ENCODE assay signal across 12 cellular contexts in the genomic region with DNA sequence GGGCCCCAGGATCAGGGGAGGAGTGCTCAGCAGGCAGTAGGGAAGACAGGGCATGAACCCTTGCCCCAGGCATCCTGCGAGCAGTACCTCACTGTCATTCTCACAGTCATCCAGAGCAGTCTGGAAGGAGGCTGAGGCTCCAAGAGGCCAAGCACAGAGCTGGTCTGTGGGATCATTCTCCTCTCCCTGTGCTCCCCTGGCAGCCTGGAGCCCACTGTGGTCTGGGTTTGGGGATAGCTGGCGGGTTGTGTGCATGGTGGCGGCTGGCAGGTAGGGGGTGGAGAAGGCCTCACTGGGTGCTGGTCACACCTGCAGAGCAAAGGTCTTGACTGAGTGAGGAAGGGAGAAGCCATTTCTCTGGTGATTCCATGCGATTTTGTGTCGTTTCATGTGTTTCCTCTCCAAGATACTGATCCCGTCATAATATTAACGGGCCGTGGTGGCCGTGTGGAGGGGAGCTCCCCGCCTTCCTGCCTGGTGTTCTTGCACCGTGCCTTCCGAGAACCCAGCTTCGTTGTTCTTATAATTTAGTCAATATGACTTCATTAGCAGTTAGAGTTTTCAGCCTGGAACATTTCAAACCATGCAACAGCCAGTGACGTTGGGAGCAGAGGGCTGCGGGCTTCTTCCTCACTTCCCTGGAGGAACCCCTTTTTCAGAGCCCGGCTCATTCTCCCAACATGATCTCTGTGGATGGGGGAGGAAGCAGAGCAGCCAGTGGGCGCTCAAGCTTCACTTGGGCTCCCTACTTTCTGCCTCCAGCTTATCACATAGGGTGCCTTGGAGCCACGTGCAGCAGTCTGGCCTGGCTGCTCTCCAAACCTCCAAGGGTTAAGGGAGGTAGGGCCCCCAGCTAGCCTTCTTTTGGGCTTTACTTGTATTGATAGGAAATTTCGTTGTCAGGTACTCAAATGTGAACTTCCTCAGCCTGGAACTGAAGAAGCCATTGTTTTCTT. TPM values are rescaled to one million over a fixed set of nuclear protein-coding genes. Genes with fewer than 3 reads are reported as not detected.
A peak's percentile ranks its signal among the peaks of the same experiment; 100 is the strongest.
DNase-seq lines count a peak whose midpoint lies in the region; ATAC-seq, FAIRE-seq and TF ChIP-seq lines count a peak whose summit lies in the region.
"Had no signal": no experiment of that assay in that cellular context is flagged by ENCODE, and none has a peak within 500 bp of the region (broad histone marks: within the 10 kb centered on the region; RNA-seq: fewer than 3 reads in every experiment).

No MANE protein-coding gene starts in this region.

- H3K27ac ChIP-seq in CD4-positive, CD25-positive, alpha-beta regulatory T cell (ENCODE audit: insufficient read depth, low read length, poor library complexity, severe bottlenecking), result no peak overlapping the region
- H3K27ac ChIP-seq in H9 (ENCODE audit: insufficient read length, low read depth, low read length) (no peak overlapping the region), K562 (ENCODE audit: extremely low read depth, low read depth, low read length) (no peak overlapping the region)
- H3K27ac ChIP-seq: sigmoid colon had no signal

- DNase-seq in CD4-positive, CD25-positive, alpha-beta regulatory T cell, result no peak
- DNase-seq in H9, result no peak
- peak; percentile 20 to 64 (median 34) for DNase-seq in K562 (ENCODE audit: extremely low read depth in 1 of 4, low spot score in 3 of 4)
- DNase-seq in natural killer cell treated with Interleukin-12 subunit alpha and Interleukin-12 subunit beta and Interleukin-15 and Interleukin-18, amount 100 ng/mL, for 72 hours (ENCODE audit: low spot score), result no peak
- DNase-seq in ACHN, result no peak
- DNase-seq: Calu3, esophagus squamous epithelium, OCI-M1, sigmoid colon had no signal

- BruUV-seq in K562 (replicated peaks; lab: Mats Ljungman, UMichigan), result no TSS peak

- H3K4me1 Mint-ChIP-seq in CD4-positive, CD25-positive, alpha-beta regulatory T cell, result peaks cover 0 to 29% (median 9%) of the 10 kb centered on the region in 4 donors
- peaks cover 15 to 17% of the 10 kb centered on the region in 2 experiments for H3K4me1 Mint-ChIP-seq in H9
- H3K4me1 Mint-ChIP-seq in natural killer cell treated with Interleukin-12 subunit alpha and Interleukin-12 subunit beta and Interleukin-15 and Interleukin-18, amount 100 ng/mL, for 72 hours (ENCODE audit: low read depth in 2 of 2), result peaks cover 67 to 73% of the 10 kb centered on the region in 2 donors

- WGBS in H9 (ENCODE audit: extremely low coverage, insufficient read length, low lambda C conversion rate), result no CpG with 5 or more reads among the region's 19 CpGs
- 40% methylated on average over 17 of the region's 19 CpGs for WGBS in K562 (ENCODE audit: insufficient coverage, low coverage, missing lambda C conversion rate)

- peak; percentile 82 for FAIRE-seq in K562 (lab: Jason Lieb, UNC)

- no peaks in the 10 kb centered on the region for H3K27me3 ChIP-seq in CD4-positive, CD25-positive, alpha-beta regulatory T cell (ENCODE audit: control insufficient read depth, insufficient read depth, low read length)
- H3K27me3 ChIP-seq in H9 (ENCODE audit: insufficient read depth, low read length) (no peaks in the 10 kb centered on the region), K562 (ENCODE audit: control insufficient read depth in 2 of 2, insufficient read depth in 2 of 2, low read length in 2 of 2) (no peaks in the 10 kb centered on the region)
- H3K27me3 ChIP-seq: esophagus squamous epithelium, sigmoid colon had no signal

- H3K4me3 Mint-ChIP-seq in CD4-positive, CD25-positive, alpha-beta regulatory T cell, result no peak overlapping the region
- H3K4me3 Mint-ChIP-seq in H9, result no peak overlapping the region; a peak in 1 of 5 replicates
- peak overlapping the region; percentile 40 for H3K4me3 Mint-ChIP-seq in natural killer cell treated with Interleukin-12 subunit alpha and Interleukin-12 subunit beta and Interleukin-15 and Interleukin-18, amount 100 ng/mL, for 72 hours
- H3K4me3 Mint-ChIP-seq: T-helper 1 cell treated with Interleukin-12 subunit alpha and Interleukin-12 subunit beta and Interleukin-4 antibody, amounts not matched to agents 30 μg/mL and 1 μg/mL, for 36 hours had no signal

- no peaks in the 10 kb centered on the region for H3K9me3 Mint-ChIP-seq in CD4-positive, CD25-positive, alpha-beta regulatory T cell
- H3K9me3 Mint-ChIP-seq in H9, result no peaks in the 10 kb centered on the region
- H3K9me3 Mint-ChIP-seq in natural killer cell treated with Interleukin-12 subunit alpha and Interleukin-12 subunit beta and Interleukin-15 and Interleukin-18, amount 100 ng/mL, for 72 hours, result no peaks in the 10 kb centered on the region
- H3K9me3 Mint-ChIP-seq: T-helper 1 cell treated with Interleukin-12 subunit alpha and Interleukin-12 subunit beta and Interleukin-4 antibody, amounts not matched to agents 30 μg/mL and 1 μg/mL, for 36 hours had no signal

- intact Hi-C loops in K562 (cut with micrococcal nuclease), result no loop called here

- H2AK5ac ChIP-seq in H9 (ENCODE audit: insufficient read length, low read length), result no peak overlapping the region

- in situ Hi-C loops in K562 (cut with MboI), result no loop called here
- in situ Hi-C loops in ACHN (cut with HindIII; ENCODE audit: low pct_ligation_motif_present, low pct_unique_long_range_greater_than_20kb, low sequenced_read_pairs), result loop anchor here (25.0 kb wide), 1 partner anchor 106 kb away; no protein-coding TSS in a partner anchor

- TF ChIP-seq CTCF in H9 (conservative IDR thresholded peaks at IDR 0.05) (no peak), K562 (IDR thresholded peaks at IDR 0.05 in 2 of 3, conservative IDR thresholded peaks at IDR 0.05 in 1 of 3; ENCODE audit: insufficient read depth in 2 of 3, low read depth in 1 of 3, low read length in 3 of 3) (peak in 1 of 3 experiments; percentile 13; a peak in 2 of 6 replicates)

- no peaks in the 10 kb centered on the region for H3K9me3 ChIP-seq in CD4-positive, CD25-positive, alpha-beta regulatory T cell (ENCODE audit: control insufficient read depth in 2 of 2, low read length in 2 of 2)
- no peaks in the 10 kb centered on the region for H3K9me3 ChIP-seq in H9 (ENCODE audit: control insufficient read depth, low read depth, low read length)
- H3K9me3 ChIP-seq in K562 (replicated peaks; ENCODE audit: control insufficient read depth, insufficient read depth, low read depth, low read length), result no peaks in the 10 kb centered on the region
- H3K9me3 ChIP-seq: esophagus squamous epithelium, sigmoid colon had no signal

- no peak overlapping the region for H4K5ac ChIP-seq in H9 (ENCODE audit: insufficient read length, low read depth, low read length)

- H3K79me2 ChIP-seq in H9 (ENCODE audit: insufficient read depth, low read length), result no peaks in the 10 kb centered on the region
- H3K79me2 ChIP-seq in K562 (ENCODE audit: control insufficient read depth, insufficient read depth, low read length), result no peaks in the 10 kb centered on the region

- no peak overlapping the region for H4K8ac ChIP-seq in H9 (replicated peaks; ENCODE audit: insufficient read length, low read depth, low read length)

- H3K4me1 ChIP-seq in CD4-positive, CD25-positive, alpha-beta regulatory T cell (ENCODE audit: control insufficient read depth, insufficient read depth, low read length, poor library complexity, severe bottlenecking), result peaks cover 10% of the 10 kb centered on the region
- H3K4me1 ChIP-seq in H9 (ENCODE audit: insufficient read depth, low read length), result no peaks in the 10 kb centered on the region
- peaks cover 10 to 16% of the 10 kb centered on the region in 2 experiments; a peak in 4 of 5 replicates for H3K4me1 ChIP-seq in K562 (replicated peaks in 1 of 2; ENCODE audit: control insufficient read depth in 2 of 2, insufficient read depth in 2 of 2, low read length in 2 of 2)

- H3K4me2 ChIP-seq in H9 (ENCODE audit: insufficient read depth, insufficient read length, low read length) (no peak overlapping the region), K562 (ENCODE audit: insufficient read depth, low read length) (peak overlapping the region; percentile 18; the same call in 1 of the 2 replicates)

- no peaks in the 10 kb centered on the region for H3K23me2 ChIP-seq in H9 (ENCODE audit: insufficient read length, low read depth, low read length, poor library complexity, severe bottlenecking)

- H2BK12ac ChIP-seq in H9 (ENCODE audit: insufficient read length, low read depth, low read length), result no peak overlapping the region

- H3K79me1 ChIP-seq in H9 (ENCODE audit: insufficient read depth, low read depth, low read length, poor library complexity, severe bottlenecking), result no peaks in the 10 kb centered on the region

- H4K20me1 ChIP-seq in H9 (ENCODE audit: control insufficient read depth, insufficient read depth, insufficient read length), result no peaks in the 10 kb centered on the region
- H4K20me1 ChIP-seq in K562 (replicated peaks; ENCODE audit: control insufficient read depth, insufficient read depth, low read length), result no peaks in the 10 kb centered on the region; the same call in 1 of the 2 replicates

- H3K56ac ChIP-seq in H9 (ENCODE audit: insufficient read length, low read depth, low read length), result no peak overlapping the region

- H2AFZ ChIP-seq in H9 (ENCODE audit: low read length), result no peak overlapping the region
- H2AFZ ChIP-seq in K562 (ENCODE audit: low read depth, low read length), result 0 out of 2 replicates have a peak overlapping the region, but pooled peaks have one; percentile 66

- H2BK15ac ChIP-seq in H9 (ENCODE audit: low read depth, low read length), result no peak overlapping the region

- CTCF ChIA-PET in K562 (lab: Yijun Ruan, JAX; ENCODE audit: low intra/inter-chr PET ratio), result no interaction called here

- no peak overlapping the region for H3K18ac ChIP-seq in H9 (ENCODE audit: insufficient read length, low read depth, low read length)

- H3T11ph ChIP-seq in H9 (ENCODE audit: low read length), result no peak overlapping the region

- TF ChIP-seq RAD21 in K562 (CRISPR knock-in tag; conservative IDR thresholded peaks at IDR 0.05 in 1 of 2, IDR thresholded peaks at IDR 0.05 in 1 of 2), result peak in 1 of 2 experiments; percentile 2; a peak in 1 of 4 replicates

- no peak overlapping the region for H4K91ac ChIP-seq in H9 (ENCODE audit: insufficient read length, low read depth, low read length)

- H2BK20ac ChIP-seq in H9 (ENCODE audit: low read depth, low read length, poor library complexity, severe bottlenecking), result no peak overlapping the region

- no peak overlapping the region for H2BK120ac ChIP-seq in H9 (ENCODE audit: low read depth, low read length, poor library complexity, severe bottlenecking)

- H3K9ac ChIP-seq in H9 (ENCODE audit: extremely low read depth, insufficient read length, low read length) (no peak overlapping the region), K562 (ENCODE audit: insufficient read depth in 1 of 2, low read depth in 2 of 2, low read length in 2 of 2) (peak overlapping the region in 1 of 2 experiments; percentile 74; a peak in 2 of 4 replicates)

- H3K23ac ChIP-seq in H9 (ENCODE audit: insufficient read length, low read depth, low read length), result no peak overlapping the region

- no peak for TF ChIP-seq POLR2A in K562 (conservative IDR thresholded peaks at IDR 0.05)
- no peak for TF ChIP-seq POLR2A in GM18505 (IDR thresholded peaks at IDR 0.05; ENCODE audit: borderline replicate concordance, extremely low read depth, insufficient read depth, insufficient read length)

- H3K27ac Mint-ChIP-seq in CD4-positive, CD25-positive, alpha-beta regulatory T cell, result peak overlapping the region in 2 of 3 donors; percentile 75 to 79
- H3K27ac Mint-ChIP-seq in H9, result peak overlapping the region; percentile 67 to 91 (median 87)
- H3K27ac Mint-ChIP-seq in natural killer cell treated with Interleukin-12 subunit alpha and Interleukin-12 subunit beta and Interleukin-15 and Interleukin-18, amount 100 ng/mL, for 72 hours, result peak overlapping the region; percentile 35 to 100

- POLR2A ChIA-PET in K562 (lab: Yijun Ruan, JAX), result interaction anchor here (0.6 to 1.2 kb wide), 3 partner anchors 12 to 48 kb away, joined by 3 to 4 read pairs (median 3); no protein-coding TSS in a partner anchor

- no peaks in the 10 kb centered on the region for H3K9me1 ChIP-seq in K562 (ENCODE audit: control insufficient read depth, insufficient read depth, low read length)

- peaks cover 12% of the 10 kb centered on the region for H3K36me3 ChIP-seq in CD4-positive, CD25-positive, alpha-beta regulatory T cell (ENCODE audit: control insufficient read depth, insufficient read depth, low read length)
- H3K36me3 ChIP-seq in K562 (ENCODE audit: control insufficient read depth, insufficient read depth, low read length), result peaks cover 17% of the 10 kb centered on the region; the same call in 1 of the 3 replicates

- H3K27me3 Mint-ChIP-seq in CD4-positive, CD25-positive, alpha-beta regulatory T cell, result no peaks in the 10 kb centered on the region
- no peaks in the 10 kb centered on the region for H3K27me3 Mint-ChIP-seq in H9 (ENCODE audit: low read depth)
- no peaks in the 10 kb centered on the region for H3K27me3 Mint-ChIP-seq in natural killer cell treated with Interleukin-12 subunit alpha and Interleukin-12 subunit beta and Interleukin-15 and Interleukin-18, amount 100 ng/mL, for 72 hours

- H3K4me3 ChIP-seq in CD4-positive, CD25-positive, alpha-beta regulatory T cell (ENCODE audit: low read depth, low read length), result no peak overlapping the region
- no peak overlapping the region for H3K4me3 ChIP-seq in K562
- H3K4me3 ChIP-seq: esophagus squamous epithelium, sigmoid colon had no signal

- peaks cover 4% of the 10 kb centered on the region for H3K36me3 Mint-ChIP-seq in CD4-positive, CD25-positive, alpha-beta regulatory T cell
- peaks cover 18 to 35% (median 22%) of the 10 kb centered on the region in 3 experiments for H3K36me3 Mint-ChIP-seq in H9 (ENCODE audit: insufficient read depth in 1 of 3, low read depth in 3 of 3)
- H3K36me3 Mint-ChIP-seq in natural killer cell treated with Interleukin-12 subunit alpha and Interleukin-12 subunit beta and Interleukin-15 and Interleukin-18, amount 100 ng/mL, for 72 hours, result no peaks in the 10 kb centered on the region

- no peak for TF ChIP-seq EP300 in K562 (IDR thresholded peaks at IDR 0.05; ENCODE audit: low read length)

- H2BK5ac ChIP-seq in H9 (ENCODE audit: insufficient read length, low read length), result no peak overlapping the region

- no peak overlapping the region for H3K14ac ChIP-seq in H9 (ENCODE audit: insufficient read depth, low read length)

- ATAC-seq in CD4-positive, CD25-positive, alpha-beta regulatory T cell (ENCODE audit: low read depth in 2 of 2), result no peak
- peak; percentile 81 for ATAC-seq in K562
- ATAC-seq in natural killer cell treated with Interleukin-12 subunit alpha and Interleukin-12 subunit beta and Interleukin-15 and Interleukin-18, amount 100 ng/mL, for 72 hours, result no peak
- no peak for ATAC-seq in GM18505 (IDR thresholded peaks at IDR 0.05; ENCODE audit: unreplicated experiment)
- no peak for ATAC-seq in HG03196 (IDR thresholded peaks at IDR 0.05; ENCODE audit: unreplicated experiment)

- H3K4ac ChIP-seq in H9 (ENCODE audit: low read depth, low read length), result no peak overlapping the region

RNA-seq across cellular contexts. Expression of a gene that starts 20.8 kb away (rescaled TPM):
- 31.2 TPM for total RNA-seq in CD4-positive, CD25-positive, alpha-beta regulatory T cell
- 100 to 1,000 TPM in 1 of 4 donors, 10 to 100 TPM in 3; 88.4 to 101 (median 94.5) TPM for polyA plus RNA-seq in CD4-positive, CD25-positive, alpha-beta regulatory T cell
- total RNA-seq in H9 (2021) (3.5 and 3.9 TPM in 2 replicates), K562 (2014; rRNA removed) (0.61 and 2.1 TPM in 2 replicates), K562 (2014; rRNA removed; fragmentation: Illumina TruSeq; extraction: Trizol) (0.15 and 0.29 TPM in 2 replicates), K562 (2015; rRNA removed; fragmentation: Illumina TruSeq; extraction: Trizol) (0.53 and 0.80 TPM in 2 replicates), K562 (2021) (0.66 and 0.98 TPM in 2 replicates)
- total RNA-seq in K562 (2011; cell fraction: chromatin; rRNA removed; ENCODE audit: low replicate concordance), result 4.8 and 9.2 TPM in 2 replicates
- 3.6 and 5.2 TPM in 2 replicates for total RNA-seq in K562 (2011; cell fraction: nucleolus; rRNA removed)
- total RNA-seq in K562 (2011; cell fraction: nucleoplasm; rRNA removed), result 5.9 and 6.1 TPM in 2 replicates
- polyA plus RNA-seq in K562 (2011; rRNA removed) (0.49 and 1.2 TPM in 2 replicates), K562 (2014; fragmentation: Illumina TruSeq; extraction: Trizol) (0.58 and 0.65 TPM in 2 replicates), K562 (2014; fragmentation: Nextera tagmentation; extraction: Ambion mirVana) (not detected), K562 (2014; rRNA removed) (0.54 and 1.2 TPM in 2 replicates)
- polyA plus RNA-seq in K562 (2011; cell fraction: cytosol; rRNA removed), result 2.1 and 2.8 TPM in 2 replicates
- 3.2 and 3.4 TPM in 2 replicates for polyA plus RNA-seq in K562 (2011; cell fraction: nucleus; rRNA removed)
- 0.90 and 2.1 TPM in 2 replicates for polyA plus RNA-seq in K562 (2012)
- polyA minus RNA-seq in K562 (2011; rRNA and poly(A)+ RNA removed), result 1.3 and 2.9 TPM in 2 replicates
- polyA minus RNA-seq in K562 (2011; cell fraction: cytosol; rRNA and poly(A)+ RNA removed), result 2.2 TPM in 1 of 2 replicates, not detected in the other
- 1.5 and 3.7 TPM in 2 replicates for polyA minus RNA-seq in K562 (2011; cell fraction: nucleus; rRNA and poly(A)+ RNA removed)
- 10 to 100 TPM; 29.0 to 81.6 TPM for total RNA-seq in natural killer cell treated with Interleukin-12 subunit alpha and Interleukin-12 subunit beta and Interleukin-15 and Interleukin-18, amount 100 ng/mL, for 72 hours

Comparison
In these comparisons a context has a peak if more than half of its experiments do, and no peak if none do; other contexts are left out.
1. DNase-seq: peak in K562 (4 of 4); none in CD4-positive, CD25-positive, alpha-beta regulatory T cell (0 of 3), H9 (single experiment), natural killer cell treated with Interleukin-12 subunit alpha and Interleukin-12 subunit beta and Interleukin-15 and Interleukin-18, amount 100 ng/mL, for 72 hours (single experiment) and ACHN (single experiment).
2. Peak in every context shown above with its lines, with median percentiles within 50 percentile points of each other: H3K27ac Mint-ChIP-seq.